ENCODE assay signal across 10 cellular contexts in genomic region chr12:113955109-113955970, GRCh38. TPM values are rescaled to one million over a fixed set of nuclear protein-coding genes. Genes with fewer than 3 reads are reported as not detected.
DNase-seq lines count a peak whose midpoint lies in the region; ATAC-seq and TF ChIP-seq lines count a peak whose summit lies in the region.
"Had no signal": no experiment of that assay in that cellular context is flagged by ENCODE, and none has a peak within 500 bp of the region (broad histone marks: within the 10 kb centered on the region; RNA-seq: fewer than 3 reads in every experiment).

No MANE protein-coding gene starts in this region.

- CTCF ChIA-PET in HEK293T (lab: Yijun Ruan, JAX), result interaction anchor here (0.6 kb wide), 1 partner anchor 11 kb away, joined by 4 read pairs; no protein-coding TSS in a partner anchor

- DNase-seq in HEK293T (ENCODE audit: extremely low spot score) (peak; percentile 59), SW480 (ENCODE audit: low spot score) (peak; percentile 4), iPS DF 19.7 (ENCODE audit: low read depth, low spot score) (peak; percentile 35), posterior cingulate gyrus (no peak), mesenteric fat pad (ENCODE audit: low spot score) (no peak)
- no peak for DNase-seq in activated CD4-positive, alpha-beta T cell treated with anti-CD3 and anti-CD28 coated beads, Interleukin-2, amount 50 U/mL, for 4 hours
- DNase-seq: activated T-cell treated with anti-CD3 and anti-CD28 coated beads, Interleukin-2, amount 50 U/mL, for 4 hours; Karpas-422 had no signal

- H3K27ac ChIP-seq in C4-2B, result no peak overlapping the region

- TF ChIP-seq CTCF in C4-2B (conservative IDR thresholded peaks at IDR 0.05), result peak; percentile 82

- intact Hi-C loops in posterior cingulate gyrus (cut with DNase I), result no loop called here

- POLR2A ChIA-PET in HEK293T (lab: Yijun Ruan, JAX), result no interaction called here

- ATAC-seq in GM18511 (IDR thresholded peaks at IDR 0.05; ENCODE audit: unreplicated experiment), result no peak
- ATAC-seq: activated T-cell treated with anti-CD3 and anti-CD28 coated beads, Interleukin-2, amount 50 U/mL, for 4 hours had no signal

TF ChIP-seq in HEK293T, 16 proteins besides CTCF, POLR2A, EP300 and RAD21:
- TF ChIP-seq FOXA1 (IDR thresholded peaks at IDR 0.05) (no peak), BHLHE40 (IDR thresholded peaks at IDR 0.05; ENCODE audit: borderline replicate concordance) (no peak), FOXM1 (IDR thresholded peaks at IDR 0.05; ENCODE audit: borderline replicate concordance) (no peak), ELF4 (IDR thresholded peaks at IDR 0.05) (no peak), LEF1 (IDR thresholded peaks at IDR 0.05; ENCODE audit: borderline replicate concordance) (no peak), CTBP1 (IDR thresholded peaks at IDR 0.05; ENCODE audit: borderline replicate concordance) (no peak)

RNA-seq across cellular contexts. Expression of gene RBM19, which starts 10.8 kb away (rescaled TPM):
- 30.4 TPM for total RNA-seq in mesenteric fat pad

Comparison
In these comparisons a context has a peak if more than half of its experiments do, and no peak if none do; other contexts are left out.
1. DNase-seq: peak in HEK293T (single experiment), SW480 (single experiment) and iPS DF 19.7 (single experiment); none in posterior cingulate gyrus (0 of 10), activated CD4-positive, alpha-beta T cell treated with anti-CD3 and anti-CD28 coated beads, Interleukin-2, amount 50 U/mL, for 4 hours (0 of 2) and mesenteric fat pad (single experiment).